In the genomic region with DNA sequence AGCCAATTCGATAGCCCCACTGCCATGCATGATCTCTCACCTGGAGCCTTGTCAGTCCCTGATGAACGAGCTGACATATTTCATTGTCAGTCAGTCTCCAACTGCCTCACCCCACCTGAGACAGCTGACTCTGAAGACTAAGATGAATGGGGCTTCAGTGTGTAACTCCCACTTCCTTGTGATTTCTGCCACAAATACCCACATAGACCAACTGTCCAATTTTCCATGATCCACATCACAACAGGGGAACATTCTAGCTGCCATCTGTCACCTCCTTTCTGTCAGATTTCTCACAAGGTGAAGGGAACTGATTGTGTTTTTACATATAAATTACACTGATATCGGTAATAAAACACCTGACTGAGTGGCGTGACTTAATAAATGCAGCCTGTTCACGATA, we compare ENCODE assay signal across 24 cellular contexts.
A peak's percentile ranks its signal among the peaks of the same experiment; 100 is the strongest.
DNase-seq lines count a peak whose midpoint lies in the region; FAIRE-seq and TF ChIP-seq lines count a peak whose summit lies in the region.
"Had no signal": no experiment of that assay in that cellular context is flagged by ENCODE, and none has a peak within 500 bp of the region (broad histone marks: within the 10 kb centered on the region; RNA-seq: fewer than 3 reads in every experiment).

No MANE protein-coding gene starts in this region.

- no peaks in the 10 kb centered on the region for H3F3A ChIP-seq in neural cell (ENCODE audit: insufficient read depth, low read length, poor library complexity, severe bottlenecking)

- peak overlapping the region; percentile 0 for H3K27ac Mint-ChIP-seq in glutamatergic neuron (ENCODE audit: unreplicated experiment)
- H3K27ac Mint-ChIP-seq: B cell; CD4-positive, CD25-positive, alpha-beta regulatory T cell; CD8-positive, alpha-beta T cell; GM23338; HFFc6 had no signal

- no peak for TF ChIP-seq RAD21 in neural cell (conservative IDR thresholded peaks at IDR 0.05)

- H3K9ac ChIP-seq in neural cell (ENCODE audit: low read length) = no peak overlapping the region
- H3K9ac ChIP-seq: BLaER1 had no signal

- H3K9me3 Mint-ChIP-seq in glutamatergic neuron (ENCODE audit: unreplicated experiment) = peaks cover 4% of the 10 kb centered on the region
- H3K9me3 Mint-ChIP-seq: GM23338, H9 had no signal

- no peak overlapping the region for H3K4me3 Mint-ChIP-seq in glutamatergic neuron (ENCODE audit: unreplicated experiment)
- H3K4me3 Mint-ChIP-seq: B cell; CD4-positive, CD25-positive, alpha-beta regulatory T cell; CD8-positive, alpha-beta T cell; GM23338; H9; HFFc6 had no signal

- no peak overlapping the region for H3K4me2 ChIP-seq in neural cell (ENCODE audit: low read length)
- H3K4me2 ChIP-seq: BLaER1, GM23338 had no signal

- H3K36me3 ChIP-seq in bronchial epithelial cell (ENCODE audit: control insufficient read depth, insufficient read depth, low read length) = no peaks in the 10 kb centered on the region
- no peaks in the 10 kb centered on the region for H3K36me3 ChIP-seq in neural cell (ENCODE audit: insufficient read depth, low read length)
- H3K36me3 ChIP-seq: BLaER1 had no signal

- no peak for TF ChIP-seq CTCF in bronchial epithelial cell (IDR thresholded peaks at IDR 0.05; ENCODE audit: insufficient read depth, low read length, severe bottlenecking)
- TF ChIP-seq CTCF in glutamatergic neuron (IDR thresholded peaks at IDR 0.05; ENCODE audit: partially characterized antibody, unreplicated experiment) = no peak
- TF ChIP-seq CTCF in neural cell (IDR thresholded peaks at IDR 0.05; ENCODE audit: poor library complexity, severe bottlenecking) = no peak

- peaks cover 2% of the 10 kb centered on the region for H3K27me3 ChIP-seq in bronchial epithelial cell (ENCODE audit: control insufficient read depth, insufficient read depth, low read length)
- no peaks in the 10 kb centered on the region for H3K27me3 ChIP-seq in neural cell (ENCODE audit: insufficient read depth, low read depth, low read length)
- H3K27me3 ChIP-seq: BLaER1 had no signal

- TF ChIP-seq EP300 in neural cell (conservative IDR thresholded peaks at IDR 0.05; ENCODE audit: poor library complexity, severe bottlenecking) = peak; percentile 76

- FAIRE-seq in bronchial epithelial cell (lab: Jason Lieb, UNC) (peak; percentile 32), GM19239 (lab: Jason Lieb, UNC) (no peak)
- FAIRE-seq: A204.1, GM12891, GM18507 had no signal

- H3K4me1 Mint-ChIP-seq in glutamatergic neuron (ENCODE audit: low read depth, unreplicated experiment) = peaks cover 49% of the 10 kb centered on the region
- H3K4me1 Mint-ChIP-seq: B cell; CD4-positive, CD25-positive, alpha-beta regulatory T cell; GM23338 had no signal

- H3K4me3 ChIP-seq in bronchial epithelial cell (ENCODE audit: low read depth, low read length) = no peak overlapping the region
- H3K4me3 ChIP-seq in neural cell (ENCODE audit: low read length) = no peak overlapping the region
- H3K4me3 ChIP-seq: BLaER1, GM23338 had no signal

- no peaks in the 10 kb centered on the region for H3K9me2 ChIP-seq in neural cell (ENCODE audit: insufficient read depth, low read length)

- no peak overlapping the region for H3K27ac ChIP-seq in neural cell (ENCODE audit: low read length)
- H3K27ac ChIP-seq: 22Rv1, BLaER1, C4-2B had no signal

- no peaks in the 10 kb centered on the region for H3K9me3 ChIP-seq in neural cell (ENCODE audit: low read length)
- H3K9me3 ChIP-seq: BLaER1, Caco-2 had no signal

- H2AFZ ChIP-seq in neural cell (ENCODE audit: low read depth, low read length) = no peak overlapping the region
- H2AFZ ChIP-seq: GM23338 had no signal

- H3K36me3 Mint-ChIP-seq in glutamatergic neuron (ENCODE audit: unreplicated experiment) = peaks cover 4% of the 10 kb centered on the region
- H3K36me3 Mint-ChIP-seq: CD4-positive, CD25-positive, alpha-beta regulatory T cell; CD8-positive, alpha-beta T cell had no signal

- DNase-seq in NCI-H1694 (lab: John Stamatoyannopoulos, UW) (peak; percentile 6), NCI-H1694 treated with DMSO at 0.1 percent for 48 hours (lab: John Stamatoyannopoulos, UW) (no peak), bronchial epithelial cell (ENCODE audit: low read depth) (no peak), glutamatergic neuron (no peak), GM19239 (ENCODE audit: insufficient read length, low spot score) (no peak), GM03348 (ENCODE audit: low spot score) (no peak)
- DNase-seq in activated CD4-positive, CD25-positive, alpha-beta regulatory T cell (lab: John Stamatoyannopoulos, UW) = no peak
- DNase-seq: Caco-2; CD4-positive, CD25-positive, alpha-beta regulatory T cell; CD8-positive, alpha-beta T cell; DMS153; DND-41; GDM1; H9; HFFc6 had no signal

- H3K27me3 Mint-ChIP-seq in glutamatergic neuron (ENCODE audit: unreplicated experiment) = peaks cover 2% of the 10 kb centered on the region
- H3K27me3 Mint-ChIP-seq: CD4-positive, CD25-positive, alpha-beta regulatory T cell had no signal

- H4K20me1 ChIP-seq in neural cell (ENCODE audit: insufficient read depth) = no peaks in the 10 kb centered on the region
- H4K20me1 ChIP-seq: BLaER1 had no signal

- H3K79me2 ChIP-seq in neural cell (replicated peaks; ENCODE audit: insufficient read depth, low read length) = no peaks in the 10 kb centered on the region

TF ChIP-seq in neural cell, 6 proteins besides CTCF, POLR2A, EP300 and RAD21:
- TF ChIP-seq, protein P1, sequence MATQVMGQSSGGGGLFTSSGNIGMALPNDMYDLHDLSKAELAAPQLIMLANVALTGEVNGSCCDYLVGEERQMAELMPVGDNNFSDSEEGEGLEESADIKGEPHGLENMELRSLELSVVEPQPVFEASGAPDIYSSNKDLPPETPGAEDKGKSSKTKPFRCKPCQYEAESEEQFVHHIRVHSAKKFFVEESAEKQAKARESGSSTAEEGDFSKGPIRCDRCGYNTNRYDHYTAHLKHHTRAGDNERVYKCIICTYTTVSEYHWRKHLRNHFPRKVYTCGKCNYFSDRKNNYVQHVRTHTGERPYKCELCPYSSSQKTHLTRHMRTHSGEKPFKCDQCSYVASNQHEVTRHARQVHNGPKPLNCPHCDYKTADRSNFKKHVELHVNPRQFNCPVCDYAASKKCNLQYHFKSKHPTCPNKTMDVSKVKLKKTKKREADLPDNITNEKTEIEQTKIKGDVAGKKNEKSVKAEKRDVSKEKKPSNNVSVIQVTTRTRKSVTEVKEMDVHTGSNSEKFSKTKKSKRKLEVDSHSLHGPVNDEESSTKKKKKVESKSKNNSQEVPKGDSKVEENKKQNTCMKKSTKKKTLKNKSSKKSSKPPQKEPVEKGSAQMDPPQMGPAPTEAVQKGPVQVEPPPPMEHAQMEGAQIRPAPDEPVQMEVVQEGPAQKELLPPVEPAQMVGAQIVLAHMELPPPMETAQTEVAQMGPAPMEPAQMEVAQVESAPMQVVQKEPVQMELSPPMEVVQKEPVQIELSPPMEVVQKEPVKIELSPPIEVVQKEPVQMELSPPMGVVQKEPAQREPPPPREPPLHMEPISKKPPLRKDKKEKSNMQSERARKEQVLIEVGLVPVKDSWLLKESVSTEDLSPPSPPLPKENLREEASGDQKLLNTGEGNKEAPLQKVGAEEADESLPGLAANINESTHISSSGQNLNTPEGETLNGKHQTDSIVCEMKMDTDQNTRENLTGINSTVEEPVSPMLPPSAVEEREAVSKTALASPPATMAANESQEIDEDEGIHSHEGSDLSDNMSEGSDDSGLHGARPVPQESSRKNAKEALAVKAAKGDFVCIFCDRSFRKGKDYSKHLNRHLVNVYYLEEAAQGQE (IDR thresholded peaks at IDR 0.05; ENCODE audit: borderline replicate concordance) = no peak
- no peak for TF ChIP-seq SMC3 (conservative IDR thresholded peaks at IDR 0.05; ENCODE audit: poor library complexity)
- TF ChIP-seq MXI1 (conservative IDR thresholded peaks at IDR 0.05; ENCODE audit: poor library complexity, severe bottlenecking) = no peak
- TF ChIP-seq EZH2 (IDR thresholded peaks at IDR 0.05; ENCODE audit: borderline replicate concordance, insufficient read depth, low read length, poor library complexity, severe bottlenecking) = no peak
- TF ChIP-seq POLR2AphosphoS5 (IDR thresholded peaks at IDR 0.05) = no peak
- no peak for TF ChIP-seq TAF1 (IDR thresholded peaks at IDR 0.05; ENCODE audit: low read depth)
